9 cellular contexts compared by ENCODE assay signal in the genomic region with DNA sequence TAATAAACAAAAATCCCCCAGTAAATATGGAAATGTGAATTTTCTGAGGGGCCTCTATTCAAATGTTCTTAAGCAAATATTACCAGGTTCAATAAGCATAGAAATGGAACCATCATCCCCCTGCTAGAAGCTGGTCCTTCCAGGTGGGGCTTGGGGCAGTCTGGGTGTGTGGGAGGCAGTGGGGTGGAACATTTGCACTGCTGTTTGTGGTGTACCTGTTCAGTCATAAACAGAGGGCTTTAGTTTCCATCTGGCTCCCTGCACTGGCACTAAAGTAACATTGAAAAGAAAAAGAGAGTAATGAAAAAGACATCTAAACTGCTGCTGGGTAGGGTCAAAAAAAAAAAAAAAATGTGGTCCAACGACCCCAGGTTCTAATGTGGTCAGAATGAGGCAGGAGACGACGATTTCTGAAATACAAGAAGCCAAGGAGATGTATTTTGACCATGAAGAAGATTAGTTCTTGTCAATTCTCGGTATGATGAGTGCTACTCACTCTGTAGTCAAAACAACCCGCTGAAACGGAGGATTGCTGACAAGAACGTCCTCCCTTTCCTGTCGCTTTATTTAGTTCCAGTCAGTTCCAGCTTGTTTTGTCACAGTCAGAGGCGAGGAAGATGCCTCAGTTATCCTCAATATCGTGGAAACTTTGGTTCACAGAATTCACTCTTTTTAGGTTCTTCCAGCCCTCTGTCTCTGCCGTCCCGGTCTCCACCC.
DNase-seq lines count a peak whose midpoint lies in the region; ATAC-seq lines count a peak whose summit lies in the region.
"Had no signal": no experiment of that assay in that cellular context is flagged by ENCODE, and none has a peak within 500 bp of the region (broad histone marks: within the 10 kb centered on the region; RNA-seq: fewer than 3 reads in every experiment).

No MANE protein-coding gene starts in this region.

- ATAC-seq in GM19023 (IDR thresholded peaks at IDR 0.05; ENCODE audit: unreplicated experiment) (peak; percentile 71), GM21717 (IDR thresholded peaks at IDR 0.05; ENCODE audit: unreplicated experiment) (peak; percentile 73), HG03460 (IDR thresholded peaks at IDR 0.05; ENCODE audit: unreplicated experiment) (peak; percentile 62)

- DNase-seq in germinal center (ENCODE audit: low spot score) (peak; percentile 82), NK-92 (lab: John Stamatoyannopoulos, UW; ENCODE audit: unreplicated experiment) (no peak), DMS153 (lab: John Stamatoyannopoulos, UW) (no peak)
- no peak for DNase-seq in activated CD4-positive, CD25-positive, alpha-beta regulatory T cell treated with anti-CD3 and anti-CD28 coated beads, Interleukin-2, amount 50 U/mL, for 72 hours
- DNase-seq: left ventricle myocardium inferior, NCI-H446 had no signal
